Comparison of ENCODE assay signal across 9 cellular contexts in the genomic region with DNA sequence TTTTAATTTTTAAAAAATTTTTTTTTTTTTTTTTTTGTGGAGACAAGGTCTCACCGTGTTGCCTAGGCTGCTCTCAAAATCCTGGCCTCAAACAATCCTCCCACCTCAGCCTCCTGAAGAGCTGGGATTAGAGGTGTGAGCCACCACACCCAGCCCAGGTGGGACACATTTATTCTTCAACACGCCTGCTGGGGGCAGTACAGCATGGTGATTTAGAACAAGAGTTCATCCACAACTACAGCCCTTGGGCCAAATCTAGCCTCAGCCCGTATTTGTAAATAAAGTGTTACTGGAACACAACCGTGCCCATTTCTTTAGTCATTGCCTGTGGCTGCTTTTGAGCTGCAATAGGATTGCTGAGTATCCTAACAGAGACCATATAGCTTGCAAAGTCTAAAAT.
DNase-seq lines count a peak whose midpoint lies in the region; ATAC-seq, FAIRE-seq and TF ChIP-seq lines count a peak whose summit lies in the region.
"Had no signal": no experiment of that assay in that cellular context is flagged by ENCODE, and none has a peak within 500 bp of the region (broad histone marks: within the 10 kb centered on the region; RNA-seq: fewer than 3 reads in every experiment).

No MANE protein-coding gene starts in this region.

- H3K4me1 ChIP-seq in DOHH2 (ENCODE audit: control insufficient read depth, low read length) (no peaks in the 10 kb centered on the region), kidney (ENCODE audit: control insufficient read depth in 1 of 2, insufficient read depth in 1 of 2, low read depth in 1 of 2, low read length in 2 of 2) (no peaks in the 10 kb centered on the region)

- H3K4me2 ChIP-seq in DOHH2 (ENCODE audit: low read length): no peak overlapping the region

- H3K4me1 Mint-ChIP-seq in WTC11 (peaks cover 11% of the 10 kb centered on the region), T-cell (no peaks in the 10 kb centered on the region)

- no peak overlapping the region for H3K27ac Mint-ChIP-seq in WTC11
- H3K27ac Mint-ChIP-seq in T-cell: no peak overlapping the region
- H3K27ac Mint-ChIP-seq: T-helper 1 cell treated with Interleukin-12 subunit alpha and Interleukin-12 subunit beta and Interleukin-4 antibody, amounts not matched to agents 30 μg/mL and 1 μg/mL, for 36 hours had no signal

- H3K9ac ChIP-seq in kidney (ENCODE audit: low read length in 2 of 2): no peak overlapping the region

- no peaks in the 10 kb centered on the region for H3K79me2 ChIP-seq in DOHH2 (ENCODE audit: control insufficient read depth, low read length)

- H3K27ac ChIP-seq in DOHH2 (ENCODE audit: low read depth, low read length) (no peak overlapping the region), HL-60 (replicated peaks) (no peak overlapping the region), kidney (ENCODE audit: low read depth in 2 of 2, low read length in 2 of 2) (no peak overlapping the region)

- H3K4me3 Mint-ChIP-seq in WTC11 (no peak overlapping the region), T-cell (no peak overlapping the region)
- H3K4me3 Mint-ChIP-seq: T-helper 1 cell treated with Interleukin-12 subunit alpha and Interleukin-12 subunit beta and Interleukin-4 antibody, amounts not matched to agents 30 μg/mL and 1 μg/mL, for 36 hours had no signal

- peak in 1 of 2 experiments; percentile 7 for DNase-seq in HL-60 (ENCODE audit: low read depth in 1 of 2, low spot score in 1 of 2)
- DNase-seq in WTC11 (ENCODE audit: low spot score): peak; percentile 49
- DNase-seq in kidney: no peak
- DNase-seq in ecto neural progenitor cell (ENCODE audit: low spot score): no peak
- no peak for DNase-seq in T-cell

- H3K9me3 Mint-ChIP-seq in WTC11 (no peaks in the 10 kb centered on the region), T-cell (no peaks in the 10 kb centered on the region)
- H3K9me3 Mint-ChIP-seq: T-helper 1 cell treated with Interleukin-12 subunit alpha and Interleukin-12 subunit beta and Interleukin-4 antibody, amounts not matched to agents 30 μg/mL and 1 μg/mL, for 36 hours had no signal

- POLR2A ChIA-PET in WTC11 (lab: Charles Lee) (no interaction called here), T-cell (lab: Charles Lee) (interaction anchor here in 1 of 2 donors (0.6 kb wide), 1 partner anchor 497 kb away, joined by 3 read pairs; no protein-coding TSS in a partner anchor)

- FAIRE-seq in kidney (lab: Jason Lieb, UNC): no peak

- H3K27me3 ChIP-seq in DOHH2 (ENCODE audit: control insufficient read depth, low read length) (no peaks in the 10 kb centered on the region), HL-60 (ENCODE audit: insufficient read depth, poor library complexity, severe bottlenecking) (no peaks in the 10 kb centered on the region)

- peak; percentile 41 for TF ChIP-seq CTCF in DOHH2 (IDR thresholded peaks at IDR 0.05; ENCODE audit: low read depth, low read length, poor library complexity, severe bottlenecking)
- TF ChIP-seq CTCF in HL-60 (IDR thresholded peaks at IDR 0.05; ENCODE audit: insufficient read depth, low read length): peak; percentile 2
- TF ChIP-seq CTCF in WTC11 (IDR thresholded peaks at IDR 0.05): 0 out of 2 replicates have a peak, but pooled peaks have one; percentile 29
- peak; percentile 21 for TF ChIP-seq CTCF in kidney (IDR thresholded peaks at IDR 0.05; ENCODE audit: borderline replicate concordance, extremely low read depth, insufficient read depth)

- CTCF ChIA-PET in WTC11 (lab: Charles Lee): interaction anchor here (0.7 to 1.8 kb wide), 12 partner anchors 43 to 428 kb away, joined by 3 to 12 read pairs (median 4); partner anchors contain the start of gene KATNIP
- CTCF ChIA-PET in T-cell (lab: Charles Lee): interaction anchor here in 1 of 2 donors (0.7 kb wide), 1 partner anchor 651 kb away, joined by 6 read pairs; no protein-coding TSS in a partner anchor

- no peaks in the 10 kb centered on the region for H4K20me1 ChIP-seq in DOHH2 (ENCODE audit: control insufficient read depth, insufficient read depth, low read depth, low read length)

- no peaks in the 10 kb centered on the region for H3F3A ChIP-seq in DOHH2 (ENCODE audit: control insufficient read depth, insufficient read depth)

- intact Hi-C loops in kidney (cut with DNase I): no loop called here

- no peaks in the 10 kb centered on the region for H3K36me3 ChIP-seq in DOHH2 (ENCODE audit: control insufficient read depth, low read length)
- H3K36me3 ChIP-seq in kidney (ENCODE audit: control insufficient read depth in 1 of 2, insufficient read depth in 2 of 2, low read length in 2 of 2): no peaks in the 10 kb centered on the region

- H3K9me2 ChIP-seq in DOHH2 (replicated peaks; ENCODE audit: control insufficient read depth, low read length): no peaks in the 10 kb centered on the region

- H3K4me3 ChIP-seq in DOHH2 (ENCODE audit: low read length): no peak overlapping the region
- no peak overlapping the region for H3K4me3 ChIP-seq in HL-60 (replicated peaks; ENCODE audit: insufficient read depth, low read length)
- H3K4me3 ChIP-seq in kidney (ENCODE audit: low read length in 2 of 2): no peak overlapping the region

- H3K27me3 Mint-ChIP-seq in WTC11 (ENCODE audit: low read depth) (no peaks in the 10 kb centered on the region), T-cell (no peaks in the 10 kb centered on the region)

- H3K36me3 Mint-ChIP-seq in WTC11 (peaks cover 7% of the 10 kb centered on the region; the same call in 1 of the 2 replicates), T-cell (peaks cover 22% of the 10 kb centered on the region)

- H3K9me3 ChIP-seq in DOHH2 (ENCODE audit: control insufficient read depth, insufficient read depth, low read length) (no peaks in the 10 kb centered on the region), kidney (ENCODE audit: control insufficient read depth in 1 of 2, low read length in 2 of 2) (no peaks in the 10 kb centered on the region)

- ATAC-seq in WTC11 (peak; percentile 23), T-cell (replicated peaks in 1 of 4) (no peak), GM18867 (IDR thresholded peaks at IDR 0.05; ENCODE audit: unreplicated experiment) (no peak), GM19467 (IDR thresholded peaks at IDR 0.05; ENCODE audit: unreplicated experiment) (no peak)

TF ChIP-seq in WTC11, 78 proteins besides CTCF, POLR2A, EP300 and RAD21:
- TF ChIP-seq ARID4B (CRISPR knock-in tag; IDR thresholded peaks at IDR 0.05; ENCODE audit: borderline replicate concordance): no peak
- TF ChIP-seq TP53 (CRISPR knock-in tag; IDR thresholded peaks at IDR 0.05): no peak
- TF ChIP-seq ZNF317 (CRISPR knock-in tag; IDR thresholded peaks at IDR 0.05; ENCODE audit: borderline replicate concordance, low read depth): no peak
- TF ChIP-seq CREM (CRISPR knock-in tag; IDR thresholded peaks at IDR 0.05): no peak
- no peak for TF ChIP-seq EMX1 (CRISPR knock-in tag; IDR thresholded peaks at IDR 0.05)
- TF ChIP-seq, protein P1, sequence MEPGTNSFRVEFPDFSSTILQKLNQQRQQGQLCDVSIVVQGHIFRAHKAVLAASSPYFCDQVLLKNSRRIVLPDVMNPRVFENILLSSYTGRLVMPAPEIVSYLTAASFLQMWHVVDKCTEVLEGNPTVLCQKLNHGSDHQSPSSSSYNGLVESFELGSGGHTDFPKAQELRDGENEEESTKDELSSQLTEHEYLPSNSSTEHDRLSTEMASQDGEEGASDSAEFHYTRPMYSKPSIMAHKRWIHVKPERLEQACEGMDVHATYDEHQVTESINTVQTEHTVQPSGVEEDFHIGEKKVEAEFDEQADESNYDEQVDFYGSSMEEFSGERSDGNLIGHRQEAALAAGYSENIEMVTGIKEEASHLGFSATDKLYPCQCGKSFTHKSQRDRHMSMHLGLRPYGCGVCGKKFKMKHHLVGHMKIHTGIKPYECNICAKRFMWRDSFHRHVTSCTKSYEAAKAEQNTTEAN (CRISPR knock-in tag; IDR thresholded peaks at IDR 0.05): no peak
- TF ChIP-seq ATF3 (CRISPR knock-in tag; conservative IDR thresholded peaks at IDR 0.05): no peak
- no peak for TF ChIP-seq PRRX2 (CRISPR knock-in tag; IDR thresholded peaks at IDR 0.05)
- TF ChIP-seq MXD4 (CRISPR knock-in tag; IDR thresholded peaks at IDR 0.05; ENCODE audit: borderline replicate concordance): no peak
